Comparison of ENCODE assay signal across 8 cellular contexts in the genomic region with DNA sequence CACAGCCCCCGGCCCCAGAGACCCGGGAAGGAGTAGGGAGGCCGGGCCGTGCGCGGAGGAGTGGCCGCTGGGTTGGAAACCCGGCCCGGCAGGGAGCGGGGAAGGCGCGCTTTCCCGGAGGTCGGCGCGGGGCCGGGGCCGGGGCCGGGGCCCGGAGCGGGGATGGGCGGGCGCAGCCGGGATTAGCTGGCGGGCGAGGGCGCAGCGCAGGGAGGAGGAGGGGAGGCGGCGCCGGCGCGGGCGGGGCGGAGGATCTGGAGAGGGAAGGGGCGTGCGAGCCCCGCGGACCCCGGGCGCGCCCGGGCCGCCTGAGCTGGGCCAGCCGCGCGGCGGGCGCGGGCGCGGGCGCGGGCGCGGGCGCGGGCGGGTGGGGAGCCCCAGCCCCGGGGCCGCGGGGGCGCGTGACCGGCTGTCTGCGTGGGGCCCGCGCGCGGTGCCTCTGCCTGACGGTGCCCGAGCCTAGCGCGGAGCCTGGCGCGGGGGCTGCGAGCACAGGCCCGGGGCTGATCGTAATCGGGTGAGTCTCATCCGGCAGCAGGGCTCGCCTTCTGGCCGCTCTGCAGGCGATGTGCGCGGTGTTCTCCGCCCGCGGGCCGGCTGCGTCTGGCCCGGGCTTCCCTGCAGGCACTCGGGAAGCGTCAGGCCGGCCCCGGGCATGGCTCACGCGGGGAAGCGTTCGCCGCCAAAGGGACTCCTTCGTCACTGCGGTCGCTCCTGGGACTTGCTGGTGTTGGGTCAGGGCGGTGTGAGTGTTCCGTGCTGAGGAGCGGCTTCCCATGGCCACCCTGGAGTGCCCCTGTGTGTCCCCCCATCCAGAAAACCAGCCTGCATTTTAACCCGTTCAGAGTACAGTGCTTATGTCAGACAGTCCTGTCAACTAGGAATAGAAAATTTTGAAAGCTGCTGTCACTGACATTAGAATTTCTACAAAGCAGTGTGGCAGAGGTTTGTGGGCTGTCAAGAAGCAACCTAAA. TPM values are rescaled to one million over a fixed set of nuclear protein-coding genes. Genes with fewer than 3 reads are reported as not detected.
DNase-seq lines count a peak whose midpoint lies in the region; ATAC-seq and TF ChIP-seq lines count a peak whose summit lies in the region.

No MANE protein-coding gene starts in this region.

- H3K27ac ChIP-seq in C4-2B (peak overlapping the region; percentile 36), uterus (peak overlapping the region; percentile 78 to 87)

- ATAC-seq in GM19351 (IDR thresholded peaks at IDR 0.05; ENCODE audit: unreplicated experiment) (peak; percentile 41), HG03571 (IDR thresholded peaks at IDR 0.05; ENCODE audit: unreplicated experiment) (peak; percentile 36), natural killer cell (peak in 1 of 3 donors; percentile 67)

- no peak overlapping the region for H3K27ac Mint-ChIP-seq in natural killer cell

- no peak for TF ChIP-seq CTCF in C4-2B (conservative IDR thresholded peaks at IDR 0.05)
- no peak for TF ChIP-seq CTCF in fibroblast of the aortic adventitia (IDR thresholded peaks at IDR 0.05; ENCODE audit: insufficient read depth, low read length)
- TF ChIP-seq CTCF in natural killer cell (IDR thresholded peaks at IDR 0.05): no peak
- no peak for TF ChIP-seq CTCF in uterus (IDR thresholded peaks at IDR 0.05)

- intact Hi-C loops in natural killer cell (cut with micrococcal nuclease) (no loop called here), uterus (cut with DNase I; ENCODE audit: low total_unique reads) (no loop called here)

- peak; percentile 26 to 30 for DNase-seq in activated T-cell treated with anti-CD3 and anti-CD28 coated beads, Interleukin-2, amount 50 U/mL, for 48 hours
- DNase-seq in fibroblast of the aortic adventitia (ENCODE audit: low read depth): peak; percentile 52
- no peak for DNase-seq in natural killer cell
- peak; percentile 56 to 69 for DNase-seq in uterus
- DNase-seq in SIG-M5 (lab: John Stamatoyannopoulos, UW): no peak

- H3K4me3 ChIP-seq in fibroblast of the aortic adventitia (ENCODE audit: low read depth, low read length) (peak overlapping the region; percentile 70), uterus (peak overlapping the region; percentile 42 to 51)

- peak overlapping the region; percentile 65 for H3K4me3 Mint-ChIP-seq in natural killer cell

- peaks cover 0 to 6% of the 10 kb centered on the region in 2 donors for H3K4me1 Mint-ChIP-seq in natural killer cell

- no peaks in the 10 kb centered on the region for H3K27me3 ChIP-seq in uterus

- no peak for TF ChIP-seq POLR2A in uterus (IDR thresholded peaks at IDR 0.05)

- H3K27me3 Mint-ChIP-seq in natural killer cell (ENCODE audit: low read depth in 2 of 2): peaks cover 28 to 40% of the 10 kb centered on the region in 2 donors

- no peaks in the 10 kb centered on the region for H3K9me3 ChIP-seq in uterus

- H3K4me1 ChIP-seq in uterus: no peaks in the 10 kb centered on the region

- H3K36me3 Mint-ChIP-seq in natural killer cell: no peaks in the 10 kb centered on the region

- H3K9me3 Mint-ChIP-seq in natural killer cell: no peaks in the 10 kb centered on the region

- no peaks in the 10 kb centered on the region for H3K36me3 ChIP-seq in uterus

RNA-seq across cellular contexts. Expression of a gene that starts 40.4 kb away (rescaled TPM):
- 10.8 and 15.6 TPM in 2 replicates for total RNA-seq in fibroblast of the aortic adventitia (ENCODE audit: low replicate concordance)
- under 1 TPM in 1 of 3 donors, not detected in 2; 0.33 TPM for total RNA-seq in natural killer cell
- total RNA-seq in uterus: 10 to 100 TPM in 3 of 4 donors, under 1 TPM in 1; 0.77 to 18.9 (median 17.7) TPM

RNA-seq across cellular contexts. Expression of a gene that starts 46.5 kb away (rescaled TPM):
- total RNA-seq in fibroblast of the aortic adventitia (ENCODE audit: low replicate concordance) (40.4 and 76.0 TPM in 2 replicates), natural killer cell (10 to 100 TPM; 27.9 to 32.5 (median 31.7) TPM), uterus (10 to 100 TPM in 3 of 4 donors, 1 to 10 TPM in 1; 9.7 to 22.5 (median 19.7) TPM)

Comparison
In these comparisons a context has a peak if more than half of its experiments do, and no peak if none do; other contexts are left out.
1. DNase-seq: peak in activated T-cell treated with anti-CD3 and anti-CD28 coated beads, Interleukin-2, amount 50 U/mL, for 48 hours (2 of 2), fibroblast of the aortic adventitia (single experiment) and uterus (2 of 2); none in natural killer cell (single experiment) and SIG-M5 (single experiment).